Comparison of ENCODE assay signal across 27 cellular contexts in the genomic region with DNA sequence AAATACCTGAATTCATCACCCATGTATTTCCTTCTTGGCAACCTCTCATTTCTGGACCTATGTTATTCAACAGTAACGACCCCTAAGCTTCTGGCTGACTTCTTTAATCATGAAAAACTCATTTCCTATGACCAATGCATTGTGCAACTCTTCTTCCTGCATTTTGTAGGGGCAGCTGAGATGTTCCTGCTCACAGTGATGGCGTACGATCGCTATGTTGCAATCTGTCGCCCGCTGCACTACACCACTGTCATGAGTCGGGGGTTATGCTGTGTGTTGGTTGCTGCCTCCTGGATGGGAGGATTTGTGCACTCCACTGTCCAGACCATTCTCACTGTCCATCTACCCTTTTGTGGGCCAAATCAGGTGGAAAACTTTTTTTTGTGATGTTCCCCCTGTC. TPM values are rescaled to one million over a fixed set of nuclear protein-coding genes. Genes with fewer than 3 reads are reported as not detected.
DNase-seq lines count a peak whose midpoint lies in the region; ATAC-seq, FAIRE-seq and TF ChIP-seq lines count a peak whose summit lies in the region.
"Had no signal": no experiment of that assay in that cellular context is flagged by ENCODE, and none has a peak within 500 bp of the region (broad histone marks: within the 10 kb centered on the region; RNA-seq: fewer than 3 reads in every experiment).

No MANE protein-coding gene starts in this region.

- no peak overlapping the region for H3K27ac Mint-ChIP-seq in osteocyte (ENCODE audit: unreplicated experiment)
- H3K27ac Mint-ChIP-seq: CD8-positive, alpha-beta memory T cell had no signal

- in situ Hi-C loops in HepG2 (cut with HindIII; ENCODE audit: extremely low pct_ligation_motif_present, low pct_unique_long_range_greater_than_20kb): no loop called here

- H2AFZ ChIP-seq in HepG2 (ENCODE audit: low read length): no peak overlapping the region
- H2AFZ ChIP-seq: GM23248 had no signal

- H4K20me1 ChIP-seq in HepG2 (ENCODE audit: insufficient read depth, low read length): no peaks in the 10 kb centered on the region

- no peaks in the 10 kb centered on the region for H3K36me3 ChIP-seq in HepG2 (replicated peaks in 1 of 2; ENCODE audit: control insufficient read depth in 1 of 2, insufficient read depth in 2 of 2, low read length in 2 of 2)
- H3K36me3 ChIP-seq in right lobe of liver: no peaks in the 10 kb centered on the region
- no peaks in the 10 kb centered on the region for H3K36me3 ChIP-seq in esophagus muscularis mucosa

- no peak for ATAC-seq in HepG2
- ATAC-seq in right lobe of liver: no peak
- ATAC-seq in HG03521 (IDR thresholded peaks at IDR 0.05; ENCODE audit: unreplicated experiment): no peak
- ATAC-seq: Panc1, Right ventricle myocardium inferior had no signal

- TF ChIP-seq EP300 in HepG2 (IDR thresholded peaks at IDR 0.05; ENCODE audit: low read depth in 2 of 2, low read length in 2 of 2): no peak
- no peak for TF ChIP-seq EP300 in HepG2 (CRISPR knock-in tag; IDR thresholded peaks at IDR 0.05; ENCODE audit: borderline replicate concordance)
- TF ChIP-seq EP300 in esophagus muscularis mucosa (IDR thresholded peaks at IDR 0.05): no peak

- peaks cover 56% of the 10 kb centered on the region for H3K9me3 Mint-ChIP-seq in osteocyte (ENCODE audit: unreplicated experiment)

- H3K9me3 ChIP-seq in HepG2 (ENCODE audit: low read length) (no peaks in the 10 kb centered on the region), right lobe of liver (no peaks in the 10 kb centered on the region), esophagus muscularis mucosa (peaks cover 0 to 3% (median 0%) of the 10 kb centered on the region in 4 donors)

- H3K27me3 Mint-ChIP-seq in osteocyte (ENCODE audit: unreplicated experiment): no peaks in the 10 kb centered on the region
- H3K27me3 Mint-ChIP-seq: CD8-positive, alpha-beta memory T cell had no signal

- H3K4me3 Mint-ChIP-seq in osteocyte (ENCODE audit: unreplicated experiment): no peak overlapping the region
- H3K4me3 Mint-ChIP-seq: CD8-positive, alpha-beta memory T cell had no signal

- TF ChIP-seq CTCF in HepG2 (CRISPR knock-in tag; IDR thresholded peaks at IDR 0.05): no peak
- no peak for TF ChIP-seq CTCF in right lobe of liver (IDR thresholded peaks at IDR 0.05)
- TF ChIP-seq CTCF in NB4 (IDR thresholded peaks at IDR 0.05; ENCODE audit: low read depth, low read length): no peak
- no peak for TF ChIP-seq CTCF in osteocyte (IDR thresholded peaks at IDR 0.05)
- no peak for TF ChIP-seq CTCF in esophagus muscularis mucosa (IDR thresholded peaks at IDR 0.05)

- H3K9ac ChIP-seq in HepG2 (ENCODE audit: insufficient read depth, low read depth, low read length): no peak overlapping the region
- H3K9ac ChIP-seq: GM23248 had no signal

- H3K36me3 Mint-ChIP-seq in osteocyte (ENCODE audit: unreplicated experiment): peaks cover 2% of the 10 kb centered on the region

- H3K4me1 ChIP-seq in HepG2 (ENCODE audit: insufficient read depth, low read length) (no peaks in the 10 kb centered on the region), right lobe of liver (no peaks in the 10 kb centered on the region), esophagus muscularis mucosa (no peaks in the 10 kb centered on the region)

- TF ChIP-seq POLR2A in HepG2 (IDR thresholded peaks at IDR 0.05; ENCODE audit: insufficient read depth in 1 of 2, low read depth in 2 of 2, low read length in 2 of 2) (no peak), right lobe of liver (IDR thresholded peaks at IDR 0.05) (no peak), NB4 (IDR thresholded peaks at IDR 0.05; ENCODE audit: extremely low read depth, insufficient read length) (no peak), esophagus muscularis mucosa (IDR thresholded peaks at IDR 0.05; ENCODE audit: low read depth) (no peak)

- DNase-seq in HepG2 (ENCODE audit: low spot score) (no peak), right lobe of liver (no peak), NB4 (ENCODE audit: low read depth) (peak; percentile 85), RKO (ENCODE audit: low spot score) (peak; percentile 16), osteocyte (ENCODE audit: extremely low spot score, unreplicated experiment) (no peak), esophagus muscularis mucosa (ENCODE audit: extremely low spot score) (no peak)
- DNase-seq in activated CD4-positive, alpha-beta T cell treated with anti-CD3 and anti-CD28 coated beads for 48 hours: no peak
- DNase-seq: AML-193; C1 segment of cervical spinal cord; Calu3; CD8-positive, alpha-beta memory T cell; DMS153; GM23248; HCEC 1CT; KG1; NCI-H1048; NCI-H1417 treated with DMSO at 0.1 percent for 48 hours; NCI-H187; NCI-H446 treated with DMSO at 0.1 percent for 48 hours; NCI-H526 treated with DMSO at 0.1 percent for 48 hours had no signal

- H3K79me2 ChIP-seq in HepG2 (ENCODE audit: insufficient read depth, low read length): no peaks in the 10 kb centered on the region

- intact Hi-C loops in HepG2 (cut with micrococcal nuclease; ENCODE audit: unreplicated experiment) (no loop called here), right lobe of liver (cut with DNase I) (no loop called here), esophagus muscularis mucosa (cut with DNase I) (no loop called here)

- no TSS peak for BruUV-seq in HepG2 (replicated peaks; lab: Mats Ljungman, UMichigan)

- H3K4me3 ChIP-seq in HepG2 (replicated peaks in 1 of 3; ENCODE audit: insufficient read depth in 1 of 3, low read depth in 2 of 3, low read length in 3 of 3): no peak overlapping the region
- H3K4me3 ChIP-seq in right lobe of liver: no peak overlapping the region
- no peak overlapping the region for H3K4me3 ChIP-seq in NB4 (ENCODE audit: low read depth, low read length)
- no peak overlapping the region for H3K4me3 ChIP-seq in esophagus muscularis mucosa
- H3K4me3 ChIP-seq: GM23248 had no signal

- FAIRE-seq in HepG2 (lab: Jason Lieb, UNC): no peak
- FAIRE-seq: G401.6, GM12892 had no signal

- no peak for TF ChIP-seq RAD21 in HepG2 (CRISPR knock-in tag; IDR thresholded peaks at IDR 0.05)

- H3K27me3 ChIP-seq in HepG2 (ENCODE audit: control insufficient read depth in 1 of 2, insufficient read depth in 2 of 2, low read length in 2 of 2) (no peaks in the 10 kb centered on the region; a peak in 1 of 5 replicates), right lobe of liver (no peaks in the 10 kb centered on the region), esophagus muscularis mucosa (no peaks in the 10 kb centered on the region)

- H3K27ac ChIP-seq in HepG2 (ENCODE audit: extremely low read length, insufficient read depth, low read length): no peak overlapping the region
- no peak overlapping the region for H3K27ac ChIP-seq in right lobe of liver
- no peak overlapping the region for H3K27ac ChIP-seq in esophagus muscularis mucosa (replicated peaks in 1 of 4)
- H3K27ac ChIP-seq: GM23248 had no signal

- WGBS in HepG2 (ENCODE audit: low lambda C conversion rate): 17% methylated on average over 7 of the region's 7 CpGs
- WGBS in right lobe of liver (ENCODE audit: insufficient coverage, low coverage, low lambda C conversion rate, missing lambda C conversion rate): 45% methylated on average over 7 of the region's 7 CpGs
- WGBS in esophagus muscularis mucosa: 60% methylated on average over 7 of the region's 7 CpGs

- CTCF ChIA-PET in HepG2 (lab: Yijun Ruan, JAX; ENCODE audit: low intra/inter-chr PET ratio, low total read pairs): no interaction called here

- POLR2A ChIA-PET in HepG2 (lab: Yijun Ruan, JAX): no interaction called here

- H3K4me1 Mint-ChIP-seq in osteocyte (ENCODE audit: unreplicated experiment): no peaks in the 10 kb centered on the region
- H3K4me1 Mint-ChIP-seq: CD8-positive, alpha-beta memory T cell had no signal

- no peak overlapping the region for H3K4me2 ChIP-seq in HepG2 (ENCODE audit: low read depth, low read length)

RNA-seq across cellular contexts. Expression of gene OR4Q2, which starts 0.4 kb away (rescaled TPM):
- total RNA-seq in HepG2 (2016; rRNA removed; fragmentation: Illumina TruSeq; extraction: Trizol) (not detected in 2 replicates), right lobe of liver (not detected), osteocyte (not detected in 2 replicates), esophagus muscularis mucosa (not detected)
- not detected in 2 replicates for total RNA-seq in HepG2 (2016; cell fraction: cytosol; rRNA removed; fragmentation: Illumina TruSeq; extraction: Trizol; ENCODE audit: low read depth)
- not detected in 2 replicates for total RNA-seq in HepG2 (2016; cell fraction: insoluble cytoplasmic fraction; rRNA removed; fragmentation: Illumina TruSeq; extraction: Trizol)
- total RNA-seq in HepG2 (2016; cell fraction: membrane; rRNA removed; fragmentation: Illumina TruSeq; extraction: Trizol): not detected in 2 replicates
- not detected in 2 replicates for total RNA-seq in HepG2 (2016; cell fraction: nucleus; rRNA removed; fragmentation: Illumina TruSeq; extraction: Trizol)
- polyA plus RNA-seq in HepG2 (2011; rRNA removed): not detected in 2 replicates
- polyA plus RNA-seq in HepG2 (2011; cell fraction: cytosol; rRNA removed): not detected in 2 replicates
- not detected in 2 replicates for polyA plus RNA-seq in HepG2 (2011; cell fraction: nucleus; rRNA removed)
- not detected in 2 replicates for polyA plus RNA-seq in HepG2 (2012)
- polyA plus RNA-seq in HepG2 (2016; cell fraction: cytosol; fragmentation: Illumina TruSeq; extraction: Trizol; ENCODE audit: low read depth): not detected in 2 replicates
- not detected in 2 replicates for polyA plus RNA-seq in HepG2 (2016; cell fraction: insoluble cytoplasmic fraction; fragmentation: Illumina TruSeq; extraction: Trizol; ENCODE audit: low read depth)
- not detected in 2 replicates for polyA plus RNA-seq in HepG2 (2016; cell fraction: membrane; fragmentation: Illumina TruSeq; extraction: Trizol; ENCODE audit: low read depth)
- not detected in 2 replicates for polyA plus RNA-seq in HepG2 (2016; cell fraction: nucleus; fragmentation: Illumina TruSeq; extraction: Trizol; ENCODE audit: insufficient read depth, low read depth)
- not detected in 2 replicates for polyA minus RNA-seq in HepG2 (2011; rRNA and poly(A)+ RNA removed; ENCODE audit: low replicate concordance)
- polyA minus RNA-seq in HepG2 (2011; cell fraction: cytosol; rRNA and poly(A)+ RNA removed): not detected in 2 replicates
- not detected in 2 replicates for polyA minus RNA-seq in HepG2 (2011; cell fraction: nucleus; rRNA and poly(A)+ RNA removed)
- total RNA-seq: A172; Calu3; CD8-positive, alpha-beta memory T cell; GM23248; Right ventricle myocardium inferior had no signal
- polyA plus RNA-seq: AG04450; CD8-positive, alpha-beta memory T cell; GM23248 had no signal

RNA-seq across cellular contexts. Expression of gene OR4K14, which starts 16.8 kb away (rescaled TPM):
- total RNA-seq in HepG2 (2016; rRNA removed; fragmentation: Illumina TruSeq; extraction: Trizol) (not detected in 2 replicates), right lobe of liver (not detected), osteocyte (not detected in 2 replicates), esophagus muscularis mucosa (not detected)
- total RNA-seq in HepG2 (2016; cell fraction: cytosol; rRNA removed; fragmentation: Illumina TruSeq; extraction: Trizol; ENCODE audit: low read depth): not detected in 2 replicates
- not detected in 2 replicates for total RNA-seq in HepG2 (2016; cell fraction: insoluble cytoplasmic fraction; rRNA removed; fragmentation: Illumina TruSeq; extraction: Trizol)
- total RNA-seq in HepG2 (2016; cell fraction: membrane; rRNA removed; fragmentation: Illumina TruSeq; extraction: Trizol): not detected in 2 replicates
- not detected in 2 replicates for total RNA-seq in HepG2 (2016; cell fraction: nucleus; rRNA removed; fragmentation: Illumina TruSeq; extraction: Trizol)
- polyA plus RNA-seq in HepG2 (2011; rRNA removed): not detected in 2 replicates
- polyA plus RNA-seq in HepG2 (2011; cell fraction: cytosol; rRNA removed): not detected in 2 replicates
- not detected in 2 replicates for polyA plus RNA-seq in HepG2 (2011; cell fraction: nucleus; rRNA removed)
- polyA plus RNA-seq in HepG2 (2012): not detected in 2 replicates
- not detected in 2 replicates for polyA plus RNA-seq in HepG2 (2016; cell fraction: cytosol; fragmentation: Illumina TruSeq; extraction: Trizol; ENCODE audit: low read depth)
- not detected in 2 replicates for polyA plus RNA-seq in HepG2 (2016; cell fraction: insoluble cytoplasmic fraction; fragmentation: Illumina TruSeq; extraction: Trizol; ENCODE audit: low read depth)
- not detected in 2 replicates for polyA plus RNA-seq in HepG2 (2016; cell fraction: membrane; fragmentation: Illumina TruSeq; extraction: Trizol; ENCODE audit: low read depth)
- not detected in 2 replicates for polyA plus RNA-seq in HepG2 (2016; cell fraction: nucleus; fragmentation: Illumina TruSeq; extraction: Trizol; ENCODE audit: insufficient read depth, low read depth)
- not detected in 2 replicates for polyA minus RNA-seq in HepG2 (2011; rRNA and poly(A)+ RNA removed; ENCODE audit: low replicate concordance)
- polyA minus RNA-seq in HepG2 (2011; cell fraction: cytosol; rRNA and poly(A)+ RNA removed): not detected in 2 replicates
- not detected in 2 replicates for polyA minus RNA-seq in HepG2 (2011; cell fraction: nucleus; rRNA and poly(A)+ RNA removed)
- total RNA-seq: A172; Calu3; CD8-positive, alpha-beta memory T cell; GM23248; Right ventricle myocardium inferior had no signal
- polyA plus RNA-seq: AG04450; CD8-positive, alpha-beta memory T cell; GM23248 had no signal

RNA-seq across cellular contexts. Expression of gene OR4K15, which starts 26.9 kb away (rescaled TPM):
- not detected in 2 replicates for total RNA-seq in HepG2 (2016; rRNA removed; fragmentation: Illumina TruSeq; extraction: Trizol)
- not detected in 2 replicates for total RNA-seq in HepG2 (2016; cell fraction: cytosol; rRNA removed; fragmentation: Illumina TruSeq; extraction: Trizol; ENCODE audit: low read depth)
- total RNA-seq in HepG2 (2016; cell fraction: insoluble cytoplasmic fraction; rRNA removed; fragmentation: Illumina TruSeq; extraction: Trizol): not detected in 2 replicates
- total RNA-seq in HepG2 (2016; cell fraction: membrane; rRNA removed; fragmentation: Illumina TruSeq; extraction: Trizol): not detected in 2 replicates
- total RNA-seq in HepG2 (2016; cell fraction: nucleus; rRNA removed; fragmentation: Illumina TruSeq; extraction: Trizol): not detected in 2 replicates
- polyA plus RNA-seq in HepG2 (2011; rRNA removed): not detected in 2 replicates
- polyA plus RNA-seq in HepG2 (2011; cell fraction: cytosol; rRNA removed): not detected in 2 replicates
- polyA plus RNA-seq in HepG2 (2011; cell fraction: nucleus; rRNA removed): not detected in 2 replicates
- not detected in 2 replicates for polyA plus RNA-seq in HepG2 (2012)
- polyA plus RNA-seq in HepG2 (2016; cell fraction: cytosol; fragmentation: Illumina TruSeq; extraction: Trizol; ENCODE audit: low read depth): not detected in 2 replicates
- not detected in 2 replicates for polyA plus RNA-seq in HepG2 (2016; cell fraction: insoluble cytoplasmic fraction; fragmentation: Illumina TruSeq; extraction: Trizol; ENCODE audit: low read depth)
- not detected in 2 replicates for polyA plus RNA-seq in HepG2 (2016; cell fraction: membrane; fragmentation: Illumina TruSeq; extraction: Trizol; ENCODE audit: low read depth)
- not detected in 2 replicates for polyA plus RNA-seq in HepG2 (2016; cell fraction: nucleus; fragmentation: Illumina TruSeq; extraction: Trizol; ENCODE audit: insufficient read depth, low read depth)
- not detected in 2 replicates for polyA minus RNA-seq in HepG2 (2011; rRNA and poly(A)+ RNA removed; ENCODE audit: low replicate concordance)
- not detected in 2 replicates for polyA minus RNA-seq in HepG2 (2011; cell fraction: cytosol; rRNA and poly(A)+ RNA removed)
- not detected in 2 replicates for polyA minus RNA-seq in HepG2 (2011; cell fraction: nucleus; rRNA and poly(A)+ RNA removed)
- total RNA-seq in right lobe of liver: not detected
- total RNA-seq in osteocyte: not detected in 2 replicates
- not detected for total RNA-seq in esophagus muscularis mucosa
- total RNA-seq: A172; Calu3; CD8-positive, alpha-beta memory T cell; GM23248; Right ventricle myocardium inferior had no signal
- polyA plus RNA-seq: AG04450; CD8-positive, alpha-beta memory T cell; GM23248 had no signal

RNA-seq across cellular contexts. Expression of gene OR4K13, which starts 33.5 kb away (rescaled TPM):
- not detected in 2 replicates for total RNA-seq in HepG2 (2016; rRNA removed; fragmentation: Illumina TruSeq; extraction: Trizol)
- total RNA-seq in HepG2 (2016; cell fraction: cytosol; rRNA removed; fragmentation: Illumina TruSeq; extraction: Trizol; ENCODE audit: low read depth): not detected in 2 replicates
- not detected in 2 replicates for total RNA-seq in HepG2 (2016; cell fraction: insoluble cytoplasmic fraction; rRNA removed; fragmentation: Illumina TruSeq; extraction: Trizol)
- total RNA-seq in HepG2 (2016; cell fraction: membrane; rRNA removed; fragmentation: Illumina TruSeq; extraction: Trizol): not detected in 2 replicates
- total RNA-seq in HepG2 (2016; cell fraction: nucleus; rRNA removed; fragmentation: Illumina TruSeq; extraction: Trizol): not detected in 2 replicates
- not detected in 2 replicates for polyA plus RNA-seq in HepG2 (2011; rRNA removed)
- polyA plus RNA-seq in HepG2 (2011; cell fraction: cytosol; rRNA removed): not detected in 2 replicates
- not detected in 2 replicates for polyA plus RNA-seq in HepG2 (2011; cell fraction: nucleus; rRNA removed)
- polyA plus RNA-seq in HepG2 (2012): not detected in 2 replicates
- polyA plus RNA-seq in HepG2 (2016; cell fraction: cytosol; fragmentation: Illumina TruSeq; extraction: Trizol; ENCODE audit: low read depth): not detected in 2 replicates
- not detected in 2 replicates for polyA plus RNA-seq in HepG2 (2016; cell fraction: insoluble cytoplasmic fraction; fragmentation: Illumina TruSeq; extraction: Trizol; ENCODE audit: low read depth)
- polyA plus RNA-seq in HepG2 (2016; cell fraction: membrane; fragmentation: Illumina TruSeq; extraction: Trizol; ENCODE audit: low read depth): not detected in 2 replicates
- not detected in 2 replicates for polyA plus RNA-seq in HepG2 (2016; cell fraction: nucleus; fragmentation: Illumina TruSeq; extraction: Trizol; ENCODE audit: insufficient read depth, low read depth)
- polyA minus RNA-seq in HepG2 (2011; rRNA and poly(A)+ RNA removed; ENCODE audit: low replicate concordance): not detected in 2 replicates
- not detected in 2 replicates for polyA minus RNA-seq in HepG2 (2011; cell fraction: cytosol; rRNA and poly(A)+ RNA removed)
- polyA minus RNA-seq in HepG2 (2011; cell fraction: nucleus; rRNA and poly(A)+ RNA removed): not detected in 2 replicates
- total RNA-seq in right lobe of liver: not detected
- total RNA-seq in osteocyte: not detected in 2 replicates
- not detected for total RNA-seq in esophagus muscularis mucosa
- total RNA-seq: A172; Calu3; CD8-positive, alpha-beta memory T cell; GM23248; Right ventricle myocardium inferior had no signal
- polyA plus RNA-seq: AG04450; CD8-positive, alpha-beta memory T cell; GM23248 had no signal

RNA-seq across cellular contexts. Expression of gene OR4L1, which starts 57.5 kb away (rescaled TPM):
- not detected in 2 replicates for total RNA-seq in HepG2 (2016; rRNA removed; fragmentation: Illumina TruSeq; extraction: Trizol)
- total RNA-seq in HepG2 (2016; cell fraction: cytosol; rRNA removed; fragmentation: Illumina TruSeq; extraction: Trizol; ENCODE audit: low read depth): not detected in 2 replicates
- total RNA-seq in HepG2 (2016; cell fraction: insoluble cytoplasmic fraction; rRNA removed; fragmentation: Illumina TruSeq; extraction: Trizol): not detected in 2 replicates
- not detected in 2 replicates for total RNA-seq in HepG2 (2016; cell fraction: membrane; rRNA removed; fragmentation: Illumina TruSeq; extraction: Trizol)
- not detected in 2 replicates for total RNA-seq in HepG2 (2016; cell fraction: nucleus; rRNA removed; fragmentation: Illumina TruSeq; extraction: Trizol)
- not detected in 2 replicates for polyA plus RNA-seq in HepG2 (2011; rRNA removed)
- not detected in 2 replicates for polyA plus RNA-seq in HepG2 (2011; cell fraction: cytosol; rRNA removed)
- polyA plus RNA-seq in HepG2 (2011; cell fraction: nucleus; rRNA removed): not detected in 2 replicates
- not detected in 2 replicates for polyA plus RNA-seq in HepG2 (2012)
- polyA plus RNA-seq in HepG2 (2016; cell fraction: cytosol; fragmentation: Illumina TruSeq; extraction: Trizol; ENCODE audit: low read depth): not detected in 2 replicates
- not detected in 2 replicates for polyA plus RNA-seq in HepG2 (2016; cell fraction: insoluble cytoplasmic fraction; fragmentation: Illumina TruSeq; extraction: Trizol; ENCODE audit: low read depth)
- not detected in 2 replicates for polyA plus RNA-seq in HepG2 (2016; cell fraction: membrane; fragmentation: Illumina TruSeq; extraction: Trizol; ENCODE audit: low read depth)
- not detected in 2 replicates for polyA plus RNA-seq in HepG2 (2016; cell fraction: nucleus; fragmentation: Illumina TruSeq; extraction: Trizol; ENCODE audit: insufficient read depth, low read depth)
- polyA minus RNA-seq in HepG2 (2011; rRNA and poly(A)+ RNA removed; ENCODE audit: low replicate concordance): not detected in 2 replicates
- polyA minus RNA-seq in HepG2 (2011; cell fraction: cytosol; rRNA and poly(A)+ RNA removed): not detected in 2 replicates
- not detected in 2 replicates for polyA minus RNA-seq in HepG2 (2011; cell fraction: nucleus; rRNA and poly(A)+ RNA removed)
- not detected for total RNA-seq in right lobe of liver
- total RNA-seq in osteocyte: not detected in 2 replicates
- total RNA-seq in esophagus muscularis mucosa: not detected
- total RNA-seq: A172; Calu3; CD8-positive, alpha-beta memory T cell; GM23248; Right ventricle myocardium inferior had no signal
- polyA plus RNA-seq: AG04450; CD8-positive, alpha-beta memory T cell; GM23248 had no signal

Comparison
In these comparisons a context has a peak if more than half of its experiments do, and no peak if none do; other contexts are left out.
1. DNase-seq: peak in NB4 (single experiment) and RKO (single experiment); none in HepG2 (single experiment), right lobe of liver (0 of 3), activated CD4-positive, alpha-beta T cell treated with anti-CD3 and anti-CD28 coated beads for 48 hours (single experiment), osteocyte (single experiment) and esophagus muscularis mucosa (single experiment).